Comparison of ENCODE assay signal across 24 cellular contexts in the genomic region with DNA sequence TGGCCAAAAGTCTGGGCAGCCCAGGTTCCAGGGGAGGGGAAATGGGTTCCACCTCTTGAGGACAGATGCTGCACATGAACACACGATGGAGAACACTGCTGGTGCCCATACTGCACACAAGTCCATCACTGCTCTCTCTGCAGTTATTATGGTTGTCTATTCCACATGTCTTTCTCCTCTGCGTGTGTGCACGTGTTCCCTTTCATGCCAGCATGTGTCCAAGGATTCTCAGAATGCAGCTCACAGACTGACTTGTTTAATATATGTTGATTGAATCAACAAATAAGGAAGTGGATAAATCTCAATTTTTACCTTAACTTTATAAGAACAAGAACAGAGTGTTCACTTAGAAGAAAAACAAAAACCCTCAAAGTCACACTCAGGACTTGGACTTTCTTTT.
DNase-seq lines count a peak whose midpoint lies in the region; ATAC-seq, FAIRE-seq and TF ChIP-seq lines count a peak whose summit lies in the region.
"Had no signal": no experiment of that assay in that cellular context is flagged by ENCODE, and none has a peak within 500 bp of the region (broad histone marks: within the 10 kb centered on the region; RNA-seq: fewer than 3 reads in every experiment).

No MANE protein-coding gene starts in this region.

- no peak overlapping the region for H2BK5ac ChIP-seq in neuronal stem cell (ENCODE audit: low read length)

- H3K4me3 ChIP-seq in bronchial epithelial cell (ENCODE audit: low read depth, low read length) (no peak overlapping the region), neuronal stem cell (ENCODE audit: low read length in 2 of 2) (no peak overlapping the region)
- H3K4me3 ChIP-seq: BLaER1, GM12878 had no signal

- H3K9me3 ChIP-seq in T-helper 17 cell (ENCODE audit: control insufficient read depth, low read length, poor library complexity, severe bottlenecking) (no peaks in the 10 kb centered on the region), neuronal stem cell (replicated peaks in 1 of 2; ENCODE audit: control insufficient read depth in 2 of 2, insufficient read depth in 1 of 2, low read depth in 1 of 2, low read length in 2 of 2) (peaks cover 0 to 4% of the 10 kb centered on the region in 2 donors)
- H3K9me3 ChIP-seq: BE2C had no signal

- no peak overlapping the region for H3K4me2 ChIP-seq in neuronal stem cell (ENCODE audit: insufficient read depth, low read length, poor library complexity, severe bottlenecking)
- H3K4me2 ChIP-seq: BLaER1 had no signal

- no peak overlapping the region for H3K4me3 Mint-ChIP-seq in T-helper 17 cell
- H3K4me3 Mint-ChIP-seq in activated naive CD8-positive, alpha-beta T cell treated with anti-CD3 and anti-CD28 coated beads for 36 hours, result no peak overlapping the region
- H3K4me3 Mint-ChIP-seq: CD14-positive monocyte; CD4-positive, alpha-beta memory T cell; CD4-positive, CD25-positive, alpha-beta regulatory T cell; CD8-positive, alpha-beta memory T cell had no signal

- H3K9ac ChIP-seq in neuronal stem cell (ENCODE audit: low read depth, low read length, poor library complexity), result no peak overlapping the region
- H3K9ac ChIP-seq: BLaER1 had no signal

- H2BK15ac ChIP-seq in neuronal stem cell (ENCODE audit: low read length), result no peak overlapping the region

- no peak overlapping the region for H3K27ac ChIP-seq in neuronal stem cell (replicated peaks; ENCODE audit: low read length)
- H3K27ac ChIP-seq: BLaER1 had no signal

- no peaks in the 10 kb centered on the region for H3K36me3 Mint-ChIP-seq in T-helper 17 cell (ENCODE audit: low read depth)
- H3K36me3 Mint-ChIP-seq in activated naive CD8-positive, alpha-beta T cell treated with anti-CD3 and anti-CD28 coated beads for 36 hours, result no peaks in the 10 kb centered on the region
- H3K36me3 Mint-ChIP-seq: CD14-positive monocyte; CD4-positive, alpha-beta memory T cell; CD4-positive, CD25-positive, alpha-beta regulatory T cell; CD8-positive, alpha-beta memory T cell had no signal

- H3K4me1 Mint-ChIP-seq in T-helper 17 cell, result no peaks in the 10 kb centered on the region
- no peaks in the 10 kb centered on the region for H3K4me1 Mint-ChIP-seq in activated naive CD8-positive, alpha-beta T cell treated with anti-CD3 and anti-CD28 coated beads for 36 hours
- H3K4me1 Mint-ChIP-seq: CD14-positive monocyte; CD4-positive, alpha-beta memory T cell; CD4-positive, CD25-positive, alpha-beta regulatory T cell; CD8-positive, alpha-beta memory T cell had no signal

- no peak overlapping the region for H3K4ac ChIP-seq in neuronal stem cell (ENCODE audit: low read length)

- no peak overlapping the region for H4K8ac ChIP-seq in neuronal stem cell (ENCODE audit: low read depth, low read length)

- peaks cover under 1% of the 10 kb centered on the region for H3K9me3 Mint-ChIP-seq in activated naive CD8-positive, alpha-beta T cell treated with anti-CD3 and anti-CD28 coated beads for 36 hours

- no peak overlapping the region for H2BK120ac ChIP-seq in neuronal stem cell (ENCODE audit: low read depth, low read length)

- ATAC-seq in T-helper 17 cell, result no peak
- ATAC-seq: GM12878 had no signal

- no peak for TF ChIP-seq CTCF in bronchial epithelial cell (IDR thresholded peaks at IDR 0.05; ENCODE audit: insufficient read depth, low read length, severe bottlenecking)

- peak overlapping the region; percentile 33 for H3K18ac ChIP-seq in neuronal stem cell (ENCODE audit: low read length)

- peaks cover 30% of the 10 kb centered on the region for H3K27me3 Mint-ChIP-seq in T-helper 17 cell
- H3K27me3 Mint-ChIP-seq in activated naive CD8-positive, alpha-beta T cell treated with anti-CD3 and anti-CD28 coated beads for 36 hours, result no peaks in the 10 kb centered on the region

- no peak overlapping the region for H2BK12ac ChIP-seq in neuronal stem cell (ENCODE audit: low read length)

- H2AK5ac ChIP-seq in neuronal stem cell (ENCODE audit: low read depth, low read length), result no peak overlapping the region

- H3K23ac ChIP-seq in neuronal stem cell (ENCODE audit: low read depth, low read length, poor library complexity), result no peak overlapping the region

- DNase-seq in T-helper 17 cell (no peak), bronchial epithelial cell (ENCODE audit: low read depth) (no peak), neuronal stem cell (ENCODE audit: low spot score) (no peak), GM03348 (ENCODE audit: low spot score) (no peak)
- DNase-seq in activated naive CD8-positive, alpha-beta T cell treated with anti-CD3 and anti-CD28 coated beads for 36 hours, result no peak
- DNase-seq: 8988T; ACHN; BE2C; C1 segment of cervical spinal cord; Calu3; CD4-positive, alpha-beta memory T cell; CD4-positive, CD25-positive, alpha-beta regulatory T cell; CD8-positive, alpha-beta memory T cell; COR-L47; DMS79 treated with DMSO at 0.1 percent for 48 hours; GF-D8 had no signal

- H3K27me3 ChIP-seq in bronchial epithelial cell (ENCODE audit: control insufficient read depth, insufficient read depth, low read length), result no peaks in the 10 kb centered on the region
- H3K27me3 ChIP-seq in neuronal stem cell (ENCODE audit: control insufficient read depth in 3 of 3, insufficient read depth in 3 of 3, low read depth in 1 of 3, low read length in 3 of 3), result peaks cover 0 to 8% (median 0%) of the 10 kb centered on the region in 3 experiments
- H3K27me3 ChIP-seq: BE2C, BLaER1 had no signal

- no peak overlapping the region for H4K91ac ChIP-seq in neuronal stem cell (ENCODE audit: low read depth, low read length, poor library complexity)

- H3K14ac ChIP-seq in neuronal stem cell (ENCODE audit: low read length), result peak overlapping the region; percentile 41

- H3K27ac Mint-ChIP-seq in T-helper 17 cell, result peak overlapping the region; percentile 39
- no peak overlapping the region for H3K27ac Mint-ChIP-seq in activated naive CD8-positive, alpha-beta T cell treated with anti-CD3 and anti-CD28 coated beads for 36 hours
- H3K27ac Mint-ChIP-seq: CD4-positive, alpha-beta memory T cell; CD4-positive, CD25-positive, alpha-beta regulatory T cell; CD8-positive, alpha-beta memory T cell had no signal

- H3K4me1 ChIP-seq in neuronal stem cell (ENCODE audit: control insufficient read depth in 2 of 2, insufficient read depth in 1 of 2, low read depth in 1 of 2, low read length in 2 of 2), result no peaks in the 10 kb centered on the region
- H3K4me1 ChIP-seq: BE2C, BLaER1 had no signal

- WGBS in neuronal stem cell (ENCODE audit: extremely low coverage in 2 of 2, insufficient read length in 2 of 2, insufficient replicate concordance in 1 of 2), 2 donors, result no CpG with 5 or more reads among the region's 3 CpGs

- no peak overlapping the region for H2AFZ ChIP-seq in neuronal stem cell (ENCODE audit: low read length)

- peak; percentile 13 for FAIRE-seq in bronchial epithelial cell (lab: Jason Lieb, UNC)
- FAIRE-seq: A204.1, D721Med, G401.6, GM12878, GM12892, GM18507 had no signal

- H3K79me1 ChIP-seq in neuronal stem cell (ENCODE audit: low read depth, low read length), result no peaks in the 10 kb centered on the region

- H3K36me3 ChIP-seq in bronchial epithelial cell (ENCODE audit: control insufficient read depth, insufficient read depth, low read length), result no peaks in the 10 kb centered on the region
- H3K36me3 ChIP-seq in neuronal stem cell (replicated peaks in 1 of 2; ENCODE audit: control insufficient read depth in 2 of 2, insufficient read depth in 2 of 2, low read length in 2 of 2), result no peaks in the 10 kb centered on the region
- H3K36me3 ChIP-seq: BE2C, BLaER1 had no signal
